ENCODE assay signal across 8 cellular contexts in the genomic region with DNA sequence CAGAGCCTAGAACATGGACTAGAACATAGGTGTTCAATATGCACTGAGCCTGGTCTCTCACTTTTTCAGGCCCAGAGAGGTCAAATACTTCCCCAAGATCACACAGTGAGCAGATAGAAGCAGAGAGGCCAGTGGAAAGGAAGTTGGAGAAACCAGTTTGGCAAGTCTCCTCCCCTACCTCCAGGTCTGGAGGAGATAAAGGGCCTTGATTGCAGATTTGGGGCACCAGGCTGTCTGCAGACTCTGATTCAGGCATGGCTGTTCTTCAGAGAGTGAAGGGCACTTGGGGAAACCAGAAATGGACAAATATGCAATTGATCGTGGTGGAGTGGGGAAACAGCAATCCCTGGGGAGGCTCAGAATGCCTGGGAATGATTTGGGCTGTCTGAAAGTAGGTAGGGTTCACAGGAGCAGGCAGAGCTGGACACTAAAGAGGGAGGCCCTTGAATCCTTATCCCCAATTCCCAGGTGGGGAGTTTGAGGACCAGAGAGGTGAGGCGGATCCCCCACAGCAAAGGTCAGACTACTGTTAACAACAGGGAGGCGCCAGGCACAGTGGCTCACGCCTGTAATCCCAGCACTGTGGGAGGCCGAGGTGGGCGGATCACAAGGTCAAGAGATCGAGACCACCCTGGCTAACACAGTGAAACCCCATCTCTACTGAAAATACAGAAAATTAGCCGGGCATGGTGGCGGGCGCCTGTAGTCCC. TPM values are rescaled to one million over a fixed set of nuclear protein-coding genes. Genes with fewer than 3 reads are reported as not detected.
DNase-seq lines count a peak whose midpoint lies in the region; ATAC-seq and TF ChIP-seq lines count a peak whose summit lies in the region.

No MANE protein-coding gene starts in this region.

- dilution Hi-C loops in mammary epithelial cell (cut with HindIII; ENCODE audit: low sequenced_read_pairs) = no loop called here

- H2AFZ ChIP-seq in mammary epithelial cell (ENCODE audit: low read depth, low read length) (no peak overlapping the region), neuronal stem cell (ENCODE audit: low read length) (no peak overlapping the region)

- no peak for TF ChIP-seq POLR2A in tibial nerve (IDR thresholded peaks at IDR 0.05)

- H3K14ac ChIP-seq in neuronal stem cell (ENCODE audit: low read length) = no peak overlapping the region

- no peak overlapping the region for H4K8ac ChIP-seq in neuronal stem cell (ENCODE audit: low read depth, low read length)

- peak overlapping the region in 5 of 6 donors; percentile 20 to 99 (median 69) for H3K27ac Mint-ChIP-seq in naive B cell

- in situ Hi-C loops in mammary epithelial cell (cut with MboI; ENCODE audit: low sequenced_read_pairs in 2 of 2) = loop anchor here in 1 of 2 donors (10.0 kb wide), 1 partner anchor 176 kb away; no protein-coding TSS in a partner anchor

- H3K36me3 ChIP-seq in BLaER1 = peaks cover 33% of the 10 kb centered on the region
- H3K36me3 ChIP-seq in mammary epithelial cell (ENCODE audit: insufficient read depth, low read length) = peaks cover 13% of the 10 kb centered on the region
- peaks cover 0 to 15% (median 0%) of the 10 kb centered on the region in 3 donors for H3K36me3 ChIP-seq in tibial nerve
- H3K36me3 ChIP-seq in neuronal stem cell (replicated peaks in 1 of 2; ENCODE audit: control insufficient read depth in 2 of 2, insufficient read depth in 2 of 2, low read length in 2 of 2) = peaks cover 6 to 43% of the 10 kb centered on the region in 2 donors

- H2BK12ac ChIP-seq in neuronal stem cell (ENCODE audit: low read length) = no peak overlapping the region

- H2AK5ac ChIP-seq in neuronal stem cell (ENCODE audit: low read depth, low read length) = no peak overlapping the region

- TF ChIP-seq EP300 in tibial nerve (IDR thresholded peaks at IDR 0.05) = no peak

- no peaks in the 10 kb centered on the region for H3K9me3 ChIP-seq in BLaER1
- no peaks in the 10 kb centered on the region for H3K9me3 ChIP-seq in mammary epithelial cell (replicated peaks; ENCODE audit: insufficient read depth, low read length)
- no peaks in the 10 kb centered on the region for H3K9me3 ChIP-seq in tibial nerve
- no peaks in the 10 kb centered on the region for H3K9me3 ChIP-seq in neuronal stem cell (replicated peaks in 1 of 2; ENCODE audit: control insufficient read depth in 2 of 2, insufficient read depth in 1 of 2, low read depth in 1 of 2, low read length in 2 of 2)

- 88% methylated on average over 10 of the region's 10 CpGs for WGBS in mammary epithelial cell (ENCODE audit: low coverage, missing lambda C conversion rate)
- WGBS in tibial nerve, 2 donors = 76 to 79% methylated on average over 10 of the region's 10 CpGs
- WGBS in neuronal stem cell (ENCODE audit: extremely low coverage in 2 of 2, insufficient read length in 2 of 2, insufficient replicate concordance in 1 of 2), 2 donors = no CpG with 5 or more reads among the region's 10 CpGs

- no peak for TF ChIP-seq CTCF in mammary epithelial cell (conservative IDR thresholded peaks at IDR 0.05 in 1 of 2, IDR thresholded peaks at IDR 0.05 in 1 of 2; ENCODE audit: extremely low read depth in 1 of 2, insufficient read depth in 1 of 2, low read depth in 1 of 2, low read length in 2 of 2)
- no peak for TF ChIP-seq CTCF in tibial nerve (IDR thresholded peaks at IDR 0.05)

- H3K4me1 ChIP-seq in BLaER1 (peaks cover 60% of the 10 kb centered on the region), mammary epithelial cell (ENCODE audit: insufficient read depth, low read length) (peaks cover 54% of the 10 kb centered on the region), tibial nerve (peaks cover 0 to 71% (median 34%) of the 10 kb centered on the region in 4 donors), neuronal stem cell (ENCODE audit: control insufficient read depth in 2 of 2, insufficient read depth in 1 of 2, low read depth in 1 of 2, low read length in 2 of 2) (peaks cover 24 to 26% of the 10 kb centered on the region in 2 donors)

- no peak overlapping the region for H3K23ac ChIP-seq in neuronal stem cell (ENCODE audit: low read depth, low read length, poor library complexity)

- H3K27me3 ChIP-seq in BLaER1 (no peaks in the 10 kb centered on the region), mammary epithelial cell (ENCODE audit: insufficient read depth, low read length) (no peaks in the 10 kb centered on the region), tibial nerve (no peaks in the 10 kb centered on the region), neuronal stem cell (ENCODE audit: control insufficient read depth in 3 of 3, insufficient read depth in 3 of 3, low read depth in 1 of 3, low read length in 3 of 3) (no peaks in the 10 kb centered on the region)

- H4K20me1 ChIP-seq in BLaER1 (peaks cover 49% of the 10 kb centered on the region), mammary epithelial cell (ENCODE audit: insufficient read depth, low read length) (no peaks in the 10 kb centered on the region)

- H4K91ac ChIP-seq in neuronal stem cell (ENCODE audit: low read depth, low read length, poor library complexity) = no peak overlapping the region

- DNase-seq in LHCN-M2 (ENCODE audit: low read depth) (peak; percentile 25), mammary epithelial cell (peak; percentile 73), naive B cell (no peak), tibial nerve (ENCODE audit: low spot score in 2 of 2) (no peak), globus pallidus (ENCODE audit: low spot score) (no peak), neuronal stem cell (ENCODE audit: low spot score) (no peak), COR-L47 (lab: John Stamatoyannopoulos, UW) (no peak)

- H3K9me3 Mint-ChIP-seq in naive B cell = no peaks in the 10 kb centered on the region

- H3K9ac ChIP-seq in BLaER1 (peak overlapping the region; percentile 50; the same call in 1 of the 2 replicates), mammary epithelial cell (ENCODE audit: insufficient read depth, low read length) (peak overlapping the region; percentile 53), neuronal stem cell (ENCODE audit: low read depth, low read length, poor library complexity) (no peak overlapping the region)

- H3K36me3 Mint-ChIP-seq in naive B cell = no peaks in the 10 kb centered on the region

- ATAC-seq in naive B cell (ENCODE audit: low read depth in 2 of 2) = no peak

- no peak overlapping the region for H3K18ac ChIP-seq in neuronal stem cell (ENCODE audit: low read length)

- peaks cover 9% of the 10 kb centered on the region for H3K79me1 ChIP-seq in neuronal stem cell (ENCODE audit: low read depth, low read length)

- peak overlapping the region; percentile 99 for H3K4me2 ChIP-seq in BLaER1
- H3K4me2 ChIP-seq in mammary epithelial cell (ENCODE audit: insufficient read depth, low read depth, low read length) = peak overlapping the region; percentile 67
- no peak overlapping the region for H3K4me2 ChIP-seq in neuronal stem cell (ENCODE audit: insufficient read depth, low read length, poor library complexity, severe bottlenecking)

- H3K4me1 Mint-ChIP-seq in naive B cell = peaks cover 51 to 70% (median 64%) of the 10 kb centered on the region in 3 donors

- H2BK5ac ChIP-seq in neuronal stem cell (ENCODE audit: low read length) = no peak overlapping the region

- H3K4me3 ChIP-seq in BLaER1 = no peak overlapping the region
- H3K4me3 ChIP-seq in mammary epithelial cell (replicated peaks in 1 of 3; ENCODE audit: insufficient read depth in 1 of 3, low read depth in 2 of 3, low read length in 3 of 3) = peak overlapping the region in 2 of 3 experiments; percentile 22 to 23
- H3K4me3 ChIP-seq in tibial nerve = peak overlapping the region in 1 of 4 donors; percentile 100
- H3K4me3 ChIP-seq in neuronal stem cell (ENCODE audit: low read length in 2 of 2) = no peak overlapping the region

- peaks cover 73% of the 10 kb centered on the region for H3K79me2 ChIP-seq in mammary epithelial cell (ENCODE audit: insufficient read depth, low read length)

- 0 out of 2 replicates have a peak overlapping the region, but pooled peaks have one; percentile 13 for H3K27ac ChIP-seq in BLaER1
- H3K27ac ChIP-seq in mammary epithelial cell (ENCODE audit: insufficient read depth, low read depth, low read length) = peak overlapping the region; percentile 30
- peak overlapping the region in 2 of 4 donors; percentile 94 to 96 for H3K27ac ChIP-seq in tibial nerve
- H3K27ac ChIP-seq in neuronal stem cell (replicated peaks; ENCODE audit: low read length) = no peak overlapping the region

- no peak overlapping the region for H2BK15ac ChIP-seq in neuronal stem cell (ENCODE audit: low read length)

- no peaks in the 10 kb centered on the region for H3K27me3 Mint-ChIP-seq in naive B cell

- intact Hi-C loops in mammary epithelial cell (cut with micrococcal nuclease) = no loop called here

- CTCF ChIA-PET in mammary epithelial cell (lab: Charles Lee; ENCODE audit: low non-redundant PET) = interaction anchor here (0.7 kb wide), 1 partner anchor 33 kb away, joined by 4 read pairs; no protein-coding TSS in a partner anchor

- no peak overlapping the region for H2BK120ac ChIP-seq in neuronal stem cell (ENCODE audit: low read depth, low read length)

- no peak overlapping the region for H3K4ac ChIP-seq in neuronal stem cell (ENCODE audit: low read length)

- no TSS peak for BruUV-seq in mammary epithelial cell (replicated peaks; lab: Mats Ljungman, UMichigan)

- peak overlapping the region in 6 of 8 donors; percentile 22 to 91 (median 82) for H3K4me3 Mint-ChIP-seq in naive B cell

RNA-seq across cellular contexts. Expression of a gene that starts 2.3 kb away (rescaled TPM):
- total RNA-seq in LHCN-M2 (2014; rRNA removed) (25.8 and 37.7 TPM in 2 replicates), mammary epithelial cell (10 to 100 TPM; 28.8 to 29.5 TPM), tibial nerve (10 to 100 TPM; 26.4 to 36.7 (median 35.5) TPM)
- polyA plus RNA-seq in LHCN-M2 (2012) = 23.8 TPM
- polyA plus RNA-seq in mammary epithelial cell (66.2 TPM), naive B cell (ENCODE audit: low read depth in 6 of 6) (10 to 100 TPM; 14.1 to 22.6 (median 16.9) TPM)
- 90.1 TPM for polyA minus RNA-seq in mammary epithelial cell
- polyA plus RNA-seq in neuronal stem cell (2013, experiment 1 of 2) = 29.7 TPM
- 29.3 TPM for polyA plus RNA-seq in neuronal stem cell (2013, experiment 2 of 2)

RNA-seq across cellular contexts. Expression of a gene that starts 38.2 kb away (rescaled TPM):
- total RNA-seq in LHCN-M2 (2014; rRNA removed) = 61.5 and 71.5 TPM in 2 replicates
- polyA plus RNA-seq in LHCN-M2 (2012) = 126 TPM
- 100 to 1,000 TPM in 1 of 2 donors, 10 to 100 TPM in 1; 54.8 to 119 TPM for total RNA-seq in mammary epithelial cell
- polyA plus RNA-seq in mammary epithelial cell = 109 TPM
- 157 TPM for polyA minus RNA-seq in mammary epithelial cell
- polyA plus RNA-seq in naive B cell (ENCODE audit: low read depth in 6 of 6) = 100 to 1,000 TPM in 5 of 6 donors, 10 to 100 TPM in 1; 99.3 to 153 (median 113) TPM
- 10 to 100 TPM; 58.8 to 86.7 (median 77.3) TPM for total RNA-seq in tibial nerve
- polyA plus RNA-seq in neuronal stem cell (2013, experiment 1 of 2) = 261 TPM
- 262 TPM for polyA plus RNA-seq in neuronal stem cell (2013, experiment 2 of 2)

RNA-seq across cellular contexts. Expression of a gene that starts 39.4 kb away (rescaled TPM):
- total RNA-seq in LHCN-M2 (2014; rRNA removed) (54.9 and 59.3 TPM in 2 replicates), mammary epithelial cell (100 to 1,000 TPM in 1 of 2 donors, 10 to 100 TPM in 1; 81.9 to 166 TPM), tibial nerve (100 to 1,000 TPM; 202 to 524 (median 275) TPM)
- 13.4 TPM for polyA plus RNA-seq in LHCN-M2 (2012)
- polyA plus RNA-seq in mammary epithelial cell (35.3 TPM), naive B cell (ENCODE audit: low read depth in 6 of 6) (10 to 100 TPM in 4 of 6 donors, 1 to 10 TPM in 2; 8.3 to 17.0 (median 13.0) TPM)
- polyA minus RNA-seq in mammary epithelial cell = 6.8 TPM
- polyA plus RNA-seq in neuronal stem cell (2013, experiment 1 of 2) = 3.2 TPM
- 3.2 TPM for polyA plus RNA-seq in neuronal stem cell (2013, experiment 2 of 2)

Comparison
In these comparisons a context has a peak if more than half of its experiments do, and no peak if none do; other contexts are left out.
1. H3K4me3 ChIP-seq: peak in mammary epithelial cell (2 of 3); none in BLaER1 (single experiment) and neuronal stem cell (0 of 2).
2. DNase-seq: peak in LHCN-M2 (single experiment) and mammary epithelial cell (single experiment); none in naive B cell (single experiment), tibial nerve (0 of 2), globus pallidus (single experiment), neuronal stem cell (single experiment) and COR-L47 (single experiment).